In the genomic region with DNA sequence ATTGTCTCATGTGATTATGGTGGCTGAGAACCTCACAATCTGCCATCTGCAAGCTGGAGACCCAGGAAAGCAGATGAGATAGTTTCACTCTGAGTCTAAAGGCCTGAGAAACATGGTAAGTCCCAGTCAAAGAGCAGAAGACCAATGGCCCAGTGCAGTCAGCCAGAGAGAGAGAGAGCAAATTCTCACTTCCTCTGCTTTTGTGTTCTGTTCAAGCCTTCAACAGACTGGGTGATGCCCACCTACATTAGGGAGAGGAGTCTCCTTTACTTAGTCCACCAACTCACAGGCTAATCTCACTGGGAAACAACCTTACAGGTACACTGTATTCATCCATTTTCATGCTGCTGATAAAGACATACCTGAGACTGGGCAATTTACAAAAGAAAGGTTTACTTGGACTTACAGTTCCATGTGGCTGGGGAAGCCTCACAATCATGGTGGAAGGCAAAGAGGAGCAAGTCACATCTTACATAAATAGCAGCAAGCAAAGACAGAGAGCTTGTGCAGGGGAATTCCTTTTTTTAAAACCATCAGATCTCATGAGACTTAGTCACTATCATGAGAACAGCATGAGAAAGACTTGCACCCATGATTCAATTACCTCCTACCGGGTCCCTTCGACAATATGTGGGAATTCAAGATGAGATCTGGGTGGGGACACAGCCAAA, we compare ENCODE assay signal across 1 cellular context.
TF ChIP-seq lines count a peak whose summit lies in the region.

No MANE protein-coding gene starts in this region.

TF ChIP-seq in GM12878, 131 proteins besides CTCF, POLR2A, EP300 and RAD21 (continues in another document):
- TF ChIP-seq MXI1 (IDR thresholded peaks at IDR 0.05; ENCODE audit: low read depth, low read length) (peak; percentile 34; the same call in 1 of the 2 replicates), EZH2 (IDR thresholded peaks at IDR 0.05; ENCODE audit: borderline replicate concordance, control insufficient read depth, low read depth, low read length) (no peak), CREM (IDR thresholded peaks at IDR 0.05; ENCODE audit: low read depth) (peak; percentile 81), MTA2 (IDR thresholded peaks at IDR 0.05; ENCODE audit: low read depth) (peak; percentile 83), TAF1 (IDR thresholded peaks at IDR 0.05; ENCODE audit: borderline replicate concordance, low read depth, low read length) (peak; percentile 60; the same call in 1 of the 2 replicates), CBX5 (IDR thresholded peaks at IDR 0.05; ENCODE audit: low read depth) (peak; percentile 66; the same call in 1 of the 2 replicates), RAD51 (IDR thresholded peaks at IDR 0.05) (no peak), SUPT20H (IDR thresholded peaks at IDR 0.05; ENCODE audit: borderline replicate concordance, control insufficient read depth, low read depth, low read length) (no peak), EED (IDR thresholded peaks at IDR 0.05; ENCODE audit: low read depth) (peak; percentile 95), SRF (IDR thresholded peaks at IDR 0.05; ENCODE audit: low read depth in 2 of 2, low read length in 2 of 2) (0 out of 4 replicates have a peak, but pooled peaks of 1 of the 2 experiments have one; percentile 50), GABPA (IDR thresholded peaks at IDR 0.05; ENCODE audit: low read depth) (0 out of 2 replicates have a peak, but pooled peaks have one; percentile 13), STAT1 (conservative IDR thresholded peaks at IDR 0.05) (peak; percentile 49; the same call in 1 of the 2 replicates), ASH2L (IDR thresholded peaks at IDR 0.05; ENCODE audit: borderline replicate concordance, low read depth) (no peak; the same call in 1 of the 2 replicates), LARP7 (IDR thresholded peaks at IDR 0.05) (no peak), SUZ12 (IDR thresholded peaks at IDR 0.05; ENCODE audit: unreplicated experiment) (no peak), SMAD5 (IDR thresholded peaks at IDR 0.05; ENCODE audit: low read depth) (peak; percentile 64; the same call in 1 of the 2 replicates), ZNF384 (IDR thresholded peaks at IDR 0.05; ENCODE audit: borderline replicate concordance, low read depth, low read length) (no peak), SIN3A (IDR thresholded peaks at IDR 0.05; ENCODE audit: low read depth, low read length) (no peak), PAX8 (IDR thresholded peaks at IDR 0.05) (no peak), JUND (IDR thresholded peaks at IDR 0.05; ENCODE audit: low read depth, low read length) (peak; percentile 83), SPI1 (IDR thresholded peaks at IDR 0.05; ENCODE audit: borderline replicate concordance, insufficient read depth, low read depth, low read length) (peak; percentile 98), TCF3 (IDR thresholded peaks at IDR 0.05; ENCODE audit: borderline replicate concordance, insufficient read depth, low read depth, low read length) (peak; percentile 69; the same call in 1 of the 2 replicates), SREBF2 (IDR thresholded peaks at IDR 0.05; ENCODE audit: low read length) (no peak), BACH1 (IDR thresholded peaks at IDR 0.05; ENCODE audit: borderline replicate concordance) (no peak; the same call in none of the 2 replicates)
- TF ChIP-seq, protein P1, sequence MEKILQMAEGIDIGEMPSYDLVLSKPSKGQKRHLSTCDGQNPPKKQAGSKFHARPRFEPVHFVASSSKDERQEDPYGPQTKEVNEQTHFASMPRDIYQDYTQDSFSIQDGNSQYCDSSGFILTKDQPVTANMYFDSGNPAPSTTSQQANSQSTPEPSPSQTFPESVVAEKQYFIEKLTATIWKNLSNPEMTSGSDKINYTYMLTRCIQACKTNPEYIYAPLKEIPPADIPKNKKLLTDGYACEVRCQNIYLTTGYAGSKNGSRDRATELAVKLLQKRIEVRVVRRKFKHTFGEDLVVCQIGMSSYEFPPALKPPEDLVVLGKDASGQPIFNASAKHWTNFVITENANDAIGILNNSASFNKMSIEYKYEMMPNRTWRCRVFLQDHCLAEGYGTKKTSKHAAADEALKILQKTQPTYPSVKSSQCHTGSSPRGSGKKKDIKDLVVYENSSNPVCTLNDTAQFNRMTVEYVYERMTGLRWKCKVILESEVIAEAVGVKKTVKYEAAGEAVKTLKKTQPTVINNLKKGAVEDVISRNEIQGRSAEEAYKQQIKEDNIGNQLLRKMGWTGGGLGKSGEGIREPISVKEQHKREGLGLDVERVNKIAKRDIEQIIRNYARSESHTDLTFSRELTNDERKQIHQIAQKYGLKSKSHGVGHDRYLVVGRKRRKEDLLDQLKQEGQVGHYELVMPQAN (conservative IDR thresholded peaks at IDR 0.05): no peak
- TF ChIP-seq, protein P2, sequence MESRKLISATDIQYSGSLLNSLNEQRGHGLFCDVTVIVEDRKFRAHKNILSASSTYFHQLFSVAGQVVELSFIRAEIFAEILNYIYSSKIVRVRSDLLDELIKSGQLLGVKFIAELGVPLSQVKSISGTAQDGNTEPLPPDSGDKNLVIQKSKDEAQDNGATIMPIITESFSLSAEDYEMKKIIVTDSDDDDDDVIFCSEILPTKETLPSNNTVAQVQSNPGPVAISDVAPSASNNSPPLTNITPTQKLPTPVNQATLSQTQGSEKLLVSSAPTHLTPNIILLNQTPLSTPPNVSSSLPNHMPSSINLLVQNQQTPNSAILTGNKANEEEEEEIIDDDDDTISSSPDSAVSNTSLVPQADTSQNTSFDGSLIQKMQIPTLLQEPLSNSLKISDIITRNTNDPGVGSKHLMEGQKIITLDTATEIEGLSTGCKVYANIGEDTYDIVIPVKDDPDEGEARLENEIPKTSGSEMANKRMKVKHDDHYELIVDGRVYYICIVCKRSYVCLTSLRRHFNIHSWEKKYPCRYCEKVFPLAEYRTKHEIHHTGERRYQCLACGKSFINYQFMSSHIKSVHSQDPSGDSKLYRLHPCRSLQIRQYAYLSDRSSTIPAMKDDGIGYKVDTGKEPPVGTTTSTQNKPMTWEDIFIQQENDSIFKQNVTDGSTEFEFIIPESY (IDR thresholded peaks at IDR 0.05): no peak
- TF ChIP-seq, protein P3, sequence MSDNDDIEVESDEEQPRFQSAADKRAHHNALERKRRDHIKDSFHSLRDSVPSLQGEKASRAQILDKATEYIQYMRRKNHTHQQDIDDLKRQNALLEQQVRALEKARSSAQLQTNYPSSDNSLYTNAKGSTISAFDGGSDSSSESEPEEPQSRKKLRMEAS (IDR thresholded peaks at IDR 0.05; ENCODE audit: low read depth, low read length): no peak
- TF ChIP-seq, protein P4, sequence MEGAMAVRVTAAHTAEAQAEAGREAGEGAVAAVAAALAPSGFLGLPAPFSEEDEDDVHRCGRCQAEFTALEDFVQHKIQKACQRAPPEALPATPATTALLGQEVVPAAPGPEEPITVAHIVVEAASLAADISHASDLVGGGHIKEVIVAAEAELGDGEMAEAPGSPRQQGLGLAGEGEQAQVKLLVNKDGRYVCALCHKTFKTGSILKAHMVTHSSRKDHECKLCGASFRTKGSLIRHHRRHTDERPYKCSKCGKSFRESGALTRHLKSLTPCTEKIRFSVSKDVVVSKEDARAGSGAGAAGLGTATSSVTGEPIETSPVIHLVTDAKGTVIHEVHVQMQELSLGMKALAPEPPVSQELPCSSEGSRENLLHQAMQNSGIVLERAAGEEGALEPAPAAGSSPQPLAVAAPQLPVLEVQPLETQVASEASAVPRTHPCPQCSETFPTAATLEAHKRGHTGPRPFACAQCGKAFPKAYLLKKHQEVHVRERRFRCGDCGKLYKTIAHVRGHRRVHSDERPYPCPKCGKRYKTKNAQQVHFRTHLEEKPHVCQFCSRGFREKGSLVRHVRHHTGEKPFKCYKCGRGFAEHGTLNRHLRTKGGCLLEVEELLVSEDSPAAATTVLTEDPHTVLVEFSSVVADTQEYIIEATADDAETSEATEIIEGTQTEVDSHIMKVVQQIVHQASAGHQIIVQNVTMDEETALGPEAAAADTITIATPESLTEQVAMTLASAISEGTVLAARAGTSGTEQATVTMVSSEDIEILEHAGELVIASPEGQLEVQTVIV (IDR thresholded peaks at IDR 0.05; ENCODE audit: borderline replicate concordance, partially characterized antibody): no peak
- TF ChIP-seq, protein P5, sequence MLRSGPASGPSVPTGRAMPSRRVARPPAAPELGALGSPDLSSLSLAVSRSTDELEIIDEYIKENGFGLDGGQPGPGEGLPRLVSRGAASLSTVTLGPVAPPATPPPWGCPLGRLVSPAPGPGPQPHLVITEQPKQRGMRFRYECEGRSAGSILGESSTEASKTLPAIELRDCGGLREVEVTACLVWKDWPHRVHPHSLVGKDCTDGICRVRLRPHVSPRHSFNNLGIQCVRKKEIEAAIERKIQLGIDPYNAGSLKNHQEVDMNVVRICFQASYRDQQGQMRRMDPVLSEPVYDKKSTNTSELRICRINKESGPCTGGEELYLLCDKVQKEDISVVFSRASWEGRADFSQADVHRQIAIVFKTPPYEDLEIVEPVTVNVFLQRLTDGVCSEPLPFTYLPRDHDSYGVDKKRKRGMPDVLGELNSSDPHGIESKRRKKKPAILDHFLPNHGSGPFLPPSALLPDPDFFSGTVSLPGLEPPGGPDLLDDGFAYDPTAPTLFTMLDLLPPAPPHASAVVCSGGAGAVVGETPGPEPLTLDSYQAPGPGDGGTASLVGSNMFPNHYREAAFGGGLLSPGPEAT (IDR thresholded peaks at IDR 0.05; ENCODE audit: low read depth): peak; percentile 96
- TF ChIP-seq, protein P6, sequence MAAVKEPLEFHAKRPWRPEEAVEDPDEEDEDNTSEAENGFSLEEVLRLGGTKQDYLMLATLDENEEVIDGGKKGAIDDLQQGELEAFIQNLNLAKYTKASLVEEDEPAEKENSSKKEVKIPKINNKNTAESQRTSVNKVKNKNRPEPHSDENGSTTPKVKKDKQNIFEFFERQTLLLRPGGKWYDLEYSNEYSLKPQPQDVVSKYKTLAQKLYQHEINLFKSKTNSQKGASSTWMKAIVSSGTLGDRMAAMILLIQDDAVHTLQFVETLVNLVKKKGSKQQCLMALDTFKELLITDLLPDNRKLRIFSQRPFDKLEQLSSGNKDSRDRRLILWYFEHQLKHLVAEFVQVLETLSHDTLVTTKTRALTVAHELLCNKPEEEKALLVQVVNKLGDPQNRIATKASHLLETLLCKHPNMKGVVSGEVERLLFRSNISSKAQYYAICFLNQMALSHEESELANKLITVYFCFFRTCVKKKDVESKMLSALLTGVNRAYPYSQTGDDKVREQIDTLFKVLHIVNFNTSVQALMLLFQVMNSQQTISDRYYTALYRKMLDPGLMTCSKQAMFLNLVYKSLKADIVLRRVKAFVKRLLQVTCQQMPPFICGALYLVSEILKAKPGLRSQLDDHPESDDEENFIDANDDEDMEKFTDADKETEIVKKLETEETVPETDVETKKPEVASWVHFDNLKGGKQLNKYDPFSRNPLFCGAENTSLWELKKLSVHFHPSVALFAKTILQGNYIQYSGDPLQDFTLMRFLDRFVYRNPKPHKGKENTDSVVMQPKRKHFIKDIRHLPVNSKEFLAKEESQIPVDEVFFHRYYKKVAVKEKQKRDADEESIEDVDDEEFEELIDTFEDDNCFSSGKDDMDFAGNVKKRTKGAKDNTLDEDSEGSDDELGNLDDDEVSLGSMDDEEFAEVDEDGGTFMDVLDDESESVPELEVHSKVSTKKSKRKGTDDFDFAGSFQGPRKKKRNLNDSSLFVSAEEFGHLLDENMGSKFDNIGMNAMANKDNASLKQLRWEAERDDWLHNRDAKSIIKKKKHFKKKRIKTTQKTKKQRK (IDR thresholded peaks at IDR 0.05; ENCODE audit: low read depth, low read length): no peak
- TF ChIP-seq, protein P7, sequence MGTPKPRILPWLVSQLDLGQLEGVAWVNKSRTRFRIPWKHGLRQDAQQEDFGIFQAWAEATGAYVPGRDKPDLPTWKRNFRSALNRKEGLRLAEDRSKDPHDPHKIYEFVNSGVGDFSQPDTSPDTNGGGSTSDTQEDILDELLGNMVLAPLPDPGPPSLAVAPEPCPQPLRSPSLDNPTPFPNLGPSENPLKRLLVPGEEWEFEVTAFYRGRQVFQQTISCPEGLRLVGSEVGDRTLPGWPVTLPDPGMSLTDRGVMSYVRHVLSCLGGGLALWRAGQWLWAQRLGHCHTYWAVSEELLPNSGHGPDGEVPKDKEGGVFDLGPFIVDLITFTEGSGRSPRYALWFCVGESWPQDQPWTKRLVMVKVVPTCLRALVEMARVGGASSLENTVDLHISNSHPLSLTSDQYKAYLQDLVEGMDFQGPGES (IDR thresholded peaks at IDR 0.05): no peak
- TF ChIP-seq, protein P8, sequence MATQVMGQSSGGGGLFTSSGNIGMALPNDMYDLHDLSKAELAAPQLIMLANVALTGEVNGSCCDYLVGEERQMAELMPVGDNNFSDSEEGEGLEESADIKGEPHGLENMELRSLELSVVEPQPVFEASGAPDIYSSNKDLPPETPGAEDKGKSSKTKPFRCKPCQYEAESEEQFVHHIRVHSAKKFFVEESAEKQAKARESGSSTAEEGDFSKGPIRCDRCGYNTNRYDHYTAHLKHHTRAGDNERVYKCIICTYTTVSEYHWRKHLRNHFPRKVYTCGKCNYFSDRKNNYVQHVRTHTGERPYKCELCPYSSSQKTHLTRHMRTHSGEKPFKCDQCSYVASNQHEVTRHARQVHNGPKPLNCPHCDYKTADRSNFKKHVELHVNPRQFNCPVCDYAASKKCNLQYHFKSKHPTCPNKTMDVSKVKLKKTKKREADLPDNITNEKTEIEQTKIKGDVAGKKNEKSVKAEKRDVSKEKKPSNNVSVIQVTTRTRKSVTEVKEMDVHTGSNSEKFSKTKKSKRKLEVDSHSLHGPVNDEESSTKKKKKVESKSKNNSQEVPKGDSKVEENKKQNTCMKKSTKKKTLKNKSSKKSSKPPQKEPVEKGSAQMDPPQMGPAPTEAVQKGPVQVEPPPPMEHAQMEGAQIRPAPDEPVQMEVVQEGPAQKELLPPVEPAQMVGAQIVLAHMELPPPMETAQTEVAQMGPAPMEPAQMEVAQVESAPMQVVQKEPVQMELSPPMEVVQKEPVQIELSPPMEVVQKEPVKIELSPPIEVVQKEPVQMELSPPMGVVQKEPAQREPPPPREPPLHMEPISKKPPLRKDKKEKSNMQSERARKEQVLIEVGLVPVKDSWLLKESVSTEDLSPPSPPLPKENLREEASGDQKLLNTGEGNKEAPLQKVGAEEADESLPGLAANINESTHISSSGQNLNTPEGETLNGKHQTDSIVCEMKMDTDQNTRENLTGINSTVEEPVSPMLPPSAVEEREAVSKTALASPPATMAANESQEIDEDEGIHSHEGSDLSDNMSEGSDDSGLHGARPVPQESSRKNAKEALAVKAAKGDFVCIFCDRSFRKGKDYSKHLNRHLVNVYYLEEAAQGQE (IDR thresholded peaks at IDR 0.05; ENCODE audit: low read depth, low read length): 0 out of 2 replicates have a peak, but pooled peaks have one; percentile 24
